Comparison of ENCODE assay signal across 30 cellular contexts in the genomic region with DNA sequence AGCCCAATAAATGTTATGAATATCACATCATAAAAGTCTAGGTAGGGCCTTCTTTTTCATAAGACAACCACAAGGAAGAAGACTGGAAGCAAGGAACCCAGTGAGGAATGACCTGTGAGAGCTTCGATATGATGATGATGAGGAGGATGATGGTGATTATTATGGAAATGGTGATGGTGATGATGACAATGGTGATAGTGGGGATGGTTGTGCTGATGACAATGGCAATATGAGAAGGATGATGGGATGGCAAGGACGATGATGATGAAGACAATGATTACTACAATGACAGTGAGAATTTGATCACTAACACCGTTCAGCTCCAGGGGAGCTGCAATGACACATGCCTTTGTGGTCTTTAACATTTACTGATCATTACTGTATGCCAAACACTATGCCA.
"Had no signal": no experiment of that assay in that cellular context is flagged by ENCODE, and none has a peak within 500 bp of the region (broad histone marks: within the 10 kb centered on the region; RNA-seq: fewer than 3 reads in every experiment).

No MANE protein-coding gene starts in this region.

- H3K9me3 ChIP-seq: MG63 had no signal

- H3K27me3 ChIP-seq: MG63 had no signal

- H3K36me3 ChIP-seq: MG63 had no signal

- DNase-seq: Karpas-422, Kasumi-1, MG63, MM.1S, MV-4-11, NCI-H1048, NCI-H1092, NCI-H1092 treated with DMSO at 0.1 percent for 48 hours, NCI-H1105, NCI-H1105 treated with DMSO at 0.1 percent for 48 hours, NCI-H1417 treated with DMSO at 0.1 percent for 48 hours, NCI-H1436, NCI-H1436 treated with DMSO at 0.1 percent for 48 hours, NCI-H1694, NCI-H1694 treated with DMSO at 0.1 percent for 48 hours, NCI-H187, NCI-H187 treated with DMSO at 0.1 percent for 48 hours, NCI-H1930, NCI-H2029, NCI-H2029 treated with DMSO at 0.1 percent for 48 hours, NCI-H2081, NCI-H2081 treated with DMSO at 0.1 percent for 48 hours, NCI-H2171, NCI-H2171 treated with DMSO at 0.1 percent for 48 hours, NCI-H2227 treated with DMSO at 0.1 percent for 48 hours, NCI-H345, NCI-H446, NCI-H446 treated with DMSO at 0.1 percent for 48 hours, NCI-H510A had no signal

- H3K9ac ChIP-seq: KMS-11 had no signal

- H3K4me3 ChIP-seq: MG63 had no signal

- H3K4me2 ChIP-seq: KMS-11 had no signal

- H3K27ac ChIP-seq: KMS-11 had no signal
